9 cellular contexts compared by ENCODE assay signal in genomic region chr1:246579818-246580217, GRCh38. TPM values are rescaled to one million over a fixed set of nuclear protein-coding genes. Genes with fewer than 3 reads are reported as not detected.
DNase-seq lines count a peak whose midpoint lies in the region; ATAC-seq, FAIRE-seq and TF ChIP-seq lines count a peak whose summit lies in the region.
"Had no signal": no experiment of that assay in that cellular context is flagged by ENCODE, and none has a peak within 500 bp of the region (broad histone marks: within the 10 kb centered on the region; RNA-seq: fewer than 3 reads in every experiment).

No MANE protein-coding gene starts in this region.

- POLR2A ChIA-PET in HepG2 (lab: Yijun Ruan, JAX): no interaction called here

- intact Hi-C loops in spleen (cut with DNase I; ENCODE audit: low total_unique reads): no loop called here
- intact Hi-C loops in HepG2 (cut with micrococcal nuclease; ENCODE audit: unreplicated experiment): no loop called here

- H3K9me3 Mint-ChIP-seq in T-helper 2 cell treated with Interferon-gamma antibody and Interleukin-4, amounts not matched to agents 5 μg/mL and 100 μg/mL, for 36 hours: no peaks in the 10 kb centered on the region

- TF ChIP-seq CTCF in spleen (IDR thresholded peaks at IDR 0.05 in 8 of 11, conservative IDR thresholded peaks at IDR 0.05 in 3 of 11): no peak
- no peak for TF ChIP-seq CTCF in HepG2 (CRISPR knock-in tag; IDR thresholded peaks at IDR 0.05)

- H2AFZ ChIP-seq in HepG2 (ENCODE audit: low read length): no peak overlapping the region

- H3K4me3 ChIP-seq in spleen: no peak overlapping the region
- no peak overlapping the region for H3K4me3 ChIP-seq in HepG2 (replicated peaks in 1 of 3; ENCODE audit: insufficient read depth in 1 of 3, low read depth in 2 of 3, low read length in 3 of 3)

- H3K9ac ChIP-seq in HepG2 (ENCODE audit: insufficient read depth, low read depth, low read length): no peak overlapping the region

- no peak for TF ChIP-seq EP300 in HepG2 (IDR thresholded peaks at IDR 0.05; ENCODE audit: low read depth in 2 of 2, low read length in 2 of 2)
- no peak for TF ChIP-seq EP300 in HepG2 (CRISPR knock-in tag; IDR thresholded peaks at IDR 0.05; ENCODE audit: borderline replicate concordance)

- no peak overlapping the region for H3K4me2 ChIP-seq in HepG2 (ENCODE audit: low read depth, low read length)

- 13 to 19% (median 15%) methylated on average over 3 of the region's 3 CpGs for WGBS in spleen, 5 donors
- WGBS in HepG2 (ENCODE audit: low lambda C conversion rate): 96% methylated on average over 3 of the region's 3 CpGs

- no TSS peak for BruUV-seq in HepG2 (replicated peaks; lab: Mats Ljungman, UMichigan)

- no peaks in the 10 kb centered on the region for H3K27me3 Mint-ChIP-seq in T-helper 2 cell treated with Interferon-gamma antibody and Interleukin-4, amounts not matched to agents 5 μg/mL and 100 μg/mL, for 36 hours (ENCODE audit: low read depth)

- CTCF ChIA-PET in HepG2 (lab: Yijun Ruan, JAX; ENCODE audit: low intra/inter-chr PET ratio, low total read pairs): no interaction called here

- H3K9me3 ChIP-seq in spleen (no peaks in the 10 kb centered on the region), HepG2 (ENCODE audit: low read length) (no peaks in the 10 kb centered on the region)

- no peak overlapping the region for H3K27ac Mint-ChIP-seq in T-helper 2 cell treated with Interferon-gamma antibody and Interleukin-4, amounts not matched to agents 5 μg/mL and 100 μg/mL, for 36 hours

- no peaks in the 10 kb centered on the region for H4K20me1 ChIP-seq in HepG2 (ENCODE audit: insufficient read depth, low read length)

- H3K36me3 Mint-ChIP-seq in T-helper 2 cell treated with Interferon-gamma antibody and Interleukin-4, amounts not matched to agents 5 μg/mL and 100 μg/mL, for 36 hours (ENCODE audit: low read depth): peaks cover 16% of the 10 kb centered on the region

- H3K4me1 ChIP-seq in spleen (peaks cover 16 to 97% (median 66%) of the 10 kb centered on the region in 6 donors), HepG2 (ENCODE audit: insufficient read depth, low read length) (peaks cover 76% of the 10 kb centered on the region)

- DNase-seq in NOMO-1 treated with DMSO at 0.1 percent for 48 hours (lab: John Stamatoyannopoulos, UW; ENCODE audit: unreplicated experiment) (peak; percentile 46), NOMO-1 treated with dmso at 0.1 percent for 144 hours (lab: John Stamatoyannopoulos, UW; ENCODE audit: unreplicated experiment) (no peak), SKM-1 treated with dmso at 0.1 percent for 144 hours (lab: John Stamatoyannopoulos, UW; ENCODE audit: unreplicated experiment) (peak; percentile 44), spleen (no peak), NCI-H2107 (lab: John Stamatoyannopoulos, UW) (no peak), HepG2 (ENCODE audit: low spot score) (no peak)
- DNase-seq in T-helper 2 cell treated with Interferon-gamma antibody and Interleukin-4, amounts not matched to agents 5 μg/mL and 100 μg/mL, for 36 hours (ENCODE audit: low spot score): no peak

- TF ChIP-seq RAD21 in HepG2 (CRISPR knock-in tag; IDR thresholded peaks at IDR 0.05): no peak

- peak overlapping the region in 6 of 8 donors; percentile 10 to 65 (median 43) for H3K27ac ChIP-seq in spleen
- H3K27ac ChIP-seq in HepG2 (ENCODE audit: extremely low read length, insufficient read depth, low read length): no peak overlapping the region
- H3K27ac ChIP-seq: 22Rv1 had no signal

- peaks cover 27% of the 10 kb centered on the region for H3K4me1 Mint-ChIP-seq in T-helper 2 cell treated with Interferon-gamma antibody and Interleukin-4, amounts not matched to agents 5 μg/mL and 100 μg/mL, for 36 hours (ENCODE audit: low read depth)

- H3K36me3 ChIP-seq in spleen (peaks cover 0 to 33% (median under 1%) of the 10 kb centered on the region in 6 donors), HepG2 (replicated peaks in 1 of 2; ENCODE audit: control insufficient read depth in 1 of 2, insufficient read depth in 2 of 2, low read length in 2 of 2) (no peaks in the 10 kb centered on the region; a peak in 1 of 5 replicates)

- FAIRE-seq in HepG2 (lab: Jason Lieb, UNC): no peak

- H3K79me2 ChIP-seq in HepG2 (ENCODE audit: insufficient read depth, low read length): peaks cover 49% of the 10 kb centered on the region

- TF ChIP-seq POLR2A in spleen (IDR thresholded peaks at IDR 0.05): no peak
- TF ChIP-seq POLR2A in HepG2 (IDR thresholded peaks at IDR 0.05; ENCODE audit: insufficient read depth in 1 of 2, low read depth in 2 of 2, low read length in 2 of 2): no peak

- no peak overlapping the region for H3K4me3 Mint-ChIP-seq in T-helper 2 cell treated with Interferon-gamma antibody and Interleukin-4, amounts not matched to agents 5 μg/mL and 100 μg/mL, for 36 hours

- peak; percentile 75 for ATAC-seq in HG02884 (IDR thresholded peaks at IDR 0.05; ENCODE audit: unreplicated experiment)
- no peak for ATAC-seq in HepG2

- in situ Hi-C loops in HepG2 (cut with HindIII; ENCODE audit: extremely low pct_ligation_motif_present, low pct_unique_long_range_greater_than_20kb): no loop called here

- H3K27me3 ChIP-seq in spleen (replicated peaks in 1 of 7) (no peaks in the 10 kb centered on the region), HepG2 (ENCODE audit: control insufficient read depth in 1 of 2, insufficient read depth in 2 of 2, low read length in 2 of 2) (no peaks in the 10 kb centered on the region)

TF ChIP-seq in HepG2, 621 proteins besides CTCF, POLR2A, EP300 and RAD21 (continues in another document):
- TF ChIP-seq ZNF20 (CRISPR knock-in tag; IDR thresholded peaks at IDR 0.05) (no peak), HDAC1 (CRISPR knock-in tag; IDR thresholded peaks at IDR 0.05) (no peak), BRD4 (CRISPR knock-in tag; IDR thresholded peaks at IDR 0.05) (no peak), SRSF1 (optimal IDR thresholded peaks at IDR 0.05; ENCODE audit: low read depth, low read length) (no peak), FOXJ3 (CRISPR knock-in tag; IDR thresholded peaks at IDR 0.05; ENCODE audit: borderline replicate concordance) (no peak), ZNF75D (CRISPR knock-in tag; IDR thresholded peaks at IDR 0.05; ENCODE audit: borderline replicate concordance) (no peak)

RNA-seq across cellular contexts. Expression of gene CNST, which starts 13.6 kb away (rescaled TPM):
- total RNA-seq in spleen (10 to 100 TPM; 28.8 to 40.5 (median 31.9) TPM), HepG2 (2016; rRNA removed; fragmentation: Illumina TruSeq; extraction: Trizol) (12.4 and 15.7 TPM in 2 replicates)
- polyA plus RNA-seq in spleen (1 to 10 TPM; 7.5 to 8.6 (median 8.1) TPM), HepG2 (2011; rRNA removed) (6.3 and 6.4 TPM in 2 replicates)
- 8.5 and 9.1 TPM in 2 replicates for total RNA-seq in HepG2 (2016; cell fraction: cytosol; rRNA removed; fragmentation: Illumina TruSeq; extraction: Trizol; ENCODE audit: low read depth)
- total RNA-seq in HepG2 (2016; cell fraction: insoluble cytoplasmic fraction; rRNA removed; fragmentation: Illumina TruSeq; extraction: Trizol): 12.0 and 15.5 TPM in 2 replicates
- 7.1 and 7.9 TPM in 2 replicates for total RNA-seq in HepG2 (2016; cell fraction: membrane; rRNA removed; fragmentation: Illumina TruSeq; extraction: Trizol)
- 12.9 and 18.4 TPM in 2 replicates for total RNA-seq in HepG2 (2016; cell fraction: nucleus; rRNA removed; fragmentation: Illumina TruSeq; extraction: Trizol)
- 3.1 and 5.0 TPM in 2 replicates for polyA plus RNA-seq in HepG2 (2011; cell fraction: cytosol; rRNA removed)
- 5.9 and 6.8 TPM in 2 replicates for polyA plus RNA-seq in HepG2 (2011; cell fraction: nucleus; rRNA removed)
- polyA plus RNA-seq in HepG2 (2012): 7.3 and 9.2 TPM in 2 replicates
- polyA plus RNA-seq in HepG2 (2016; cell fraction: cytosol; fragmentation: Illumina TruSeq; extraction: Trizol; ENCODE audit: low read depth): 1.2 and 1.3 TPM in 2 replicates
- polyA plus RNA-seq in HepG2 (2016; cell fraction: insoluble cytoplasmic fraction; fragmentation: Illumina TruSeq; extraction: Trizol; ENCODE audit: low read depth): 9.3 and 11.1 TPM in 2 replicates
- polyA plus RNA-seq in HepG2 (2016; cell fraction: membrane; fragmentation: Illumina TruSeq; extraction: Trizol; ENCODE audit: low read depth): 2.1 and 2.4 TPM in 2 replicates
- polyA plus RNA-seq in HepG2 (2016; cell fraction: nucleus; fragmentation: Illumina TruSeq; extraction: Trizol; ENCODE audit: insufficient read depth, low read depth): 14.1 and 14.2 TPM in 2 replicates
- polyA minus RNA-seq in HepG2 (2011; rRNA and poly(A)+ RNA removed; ENCODE audit: low replicate concordance): 8.5 and 12.2 TPM in 2 replicates
- polyA minus RNA-seq in HepG2 (2011; cell fraction: cytosol; rRNA and poly(A)+ RNA removed): 6.3 and 8.2 TPM in 2 replicates
- 35.5 and 40.3 TPM in 2 replicates for polyA minus RNA-seq in HepG2 (2011; cell fraction: nucleus; rRNA and poly(A)+ RNA removed)

RNA-seq across cellular contexts. Expression of gene TFB2M, which starts 13.8 kb away (rescaled TPM):
- 10 to 100 TPM in 1 of 7 donors, 1 to 10 TPM in 6; 7.2 to 11.9 (median 8.7) TPM for total RNA-seq in spleen
- polyA plus RNA-seq in spleen: 10 to 100 TPM in 1 of 3 donors, 1 to 10 TPM in 2; 7.4 to 10.2 (median 9.2) TPM
- 31.4 and 45.9 TPM in 2 replicates for total RNA-seq in HepG2 (2016; rRNA removed; fragmentation: Illumina TruSeq; extraction: Trizol)
- 8.9 and 9.8 TPM in 2 replicates for total RNA-seq in HepG2 (2016; cell fraction: cytosol; rRNA removed; fragmentation: Illumina TruSeq; extraction: Trizol; ENCODE audit: low read depth)
- total RNA-seq in HepG2 (2016; cell fraction: insoluble cytoplasmic fraction; rRNA removed; fragmentation: Illumina TruSeq; extraction: Trizol): 32.2 and 43.1 TPM in 2 replicates
- total RNA-seq in HepG2 (2016; cell fraction: membrane; rRNA removed; fragmentation: Illumina TruSeq; extraction: Trizol): 9.8 and 12.0 TPM in 2 replicates
- total RNA-seq in HepG2 (2016; cell fraction: nucleus; rRNA removed; fragmentation: Illumina TruSeq; extraction: Trizol): 17.5 and 20.5 TPM in 2 replicates
- polyA plus RNA-seq in HepG2 (2011; rRNA removed): 12.0 and 15.7 TPM in 2 replicates
- polyA plus RNA-seq in HepG2 (2011; cell fraction: cytosol; rRNA removed): 7.1 and 10.0 TPM in 2 replicates
- polyA plus RNA-seq in HepG2 (2011; cell fraction: nucleus; rRNA removed): 5.1 and 5.6 TPM in 2 replicates
- 15.8 and 18.7 TPM in 2 replicates for polyA plus RNA-seq in HepG2 (2012)
- 3.6 and 3.8 TPM in 2 replicates for polyA plus RNA-seq in HepG2 (2016; cell fraction: cytosol; fragmentation: Illumina TruSeq; extraction: Trizol; ENCODE audit: low read depth)
- 39.9 and 41.4 TPM in 2 replicates for polyA plus RNA-seq in HepG2 (2016; cell fraction: insoluble cytoplasmic fraction; fragmentation: Illumina TruSeq; extraction: Trizol; ENCODE audit: low read depth)
- 6.0 and 6.8 TPM in 2 replicates for polyA plus RNA-seq in HepG2 (2016; cell fraction: membrane; fragmentation: Illumina TruSeq; extraction: Trizol; ENCODE audit: low read depth)
- 21.1 and 23.0 TPM in 2 replicates for polyA plus RNA-seq in HepG2 (2016; cell fraction: nucleus; fragmentation: Illumina TruSeq; extraction: Trizol; ENCODE audit: insufficient read depth, low read depth)
- polyA minus RNA-seq in HepG2 (2011; rRNA and poly(A)+ RNA removed; ENCODE audit: low replicate concordance): 4.7 and 9.6 TPM in 2 replicates
- 5.7 and 6.9 TPM in 2 replicates for polyA minus RNA-seq in HepG2 (2011; cell fraction: cytosol; rRNA and poly(A)+ RNA removed)
- polyA minus RNA-seq in HepG2 (2011; cell fraction: nucleus; rRNA and poly(A)+ RNA removed): 13.8 and 14.8 TPM in 2 replicates

Comparison
In these comparisons a context has a peak if more than half of its experiments do, and no peak if none do; other contexts are left out.
1. DNase-seq: peak in NOMO-1 treated with DMSO at 0.1 percent for 48 hours (single experiment) and SKM-1 treated with dmso at 0.1 percent for 144 hours (single experiment); none in NOMO-1 treated with dmso at 0.1 percent for 144 hours (single experiment), spleen (single experiment), NCI-H2107 (single experiment), HepG2 (single experiment) and T-helper 2 cell treated with Interferon-gamma antibody and Interleukin-4, amounts not matched to agents 5 μg/mL and 100 μg/mL, for 36 hours (single experiment).